2 cellular contexts compared by ENCODE assay signal in genomic region chr14:96130391-96130790, GRCh38.
TF ChIP-seq lines count a peak whose summit lies in the region.

No MANE protein-coding gene starts in this region.

TF ChIP-seq in IMR-90, 13 proteins besides CTCF, POLR2A, EP300 and RAD21:
- TF ChIP-seq BHLHE40 (IDR thresholded peaks at IDR 0.05; ENCODE audit: low read depth, low read length) (no peak), MXI1 (IDR thresholded peaks at IDR 0.05; ENCODE audit: borderline replicate concordance, low read depth, low read length) (no peak), USF2 (IDR thresholded peaks at IDR 0.05; ENCODE audit: low read depth, low read length) (no peak), SMC3 (IDR thresholded peaks at IDR 0.05; ENCODE audit: low read depth, low read length) (no peak), CEBPB (IDR thresholded peaks at IDR 0.05; ENCODE audit: low read depth, low read length) (no peak), RFX5 (IDR thresholded peaks at IDR 0.05; ENCODE audit: low read depth, low read length) (no peak), MAFK (IDR thresholded peaks at IDR 0.05; ENCODE audit: low read depth, low read length) (no peak), MAZ (IDR thresholded peaks at IDR 0.05; ENCODE audit: borderline replicate concordance, low read depth, low read length) (no peak), NFE2L2 (IDR thresholded peaks at IDR 0.05; ENCODE audit: low read depth, low read length) (no peak), FOS (IDR thresholded peaks at IDR 0.05; ENCODE audit: low read depth, low read length) (no peak), ELK1 (IDR thresholded peaks at IDR 0.05; ENCODE audit: borderline replicate concordance, low read depth, low read length) (no peak), CHD1 (IDR thresholded peaks at IDR 0.05; ENCODE audit: low read depth, low read length) (no peak)

TF ChIP-seq in SK-N-SH, 30 proteins besides CTCF, POLR2A, EP300 and RAD21:
- no peak for TF ChIP-seq POLR2AphosphoS5 (IDR thresholded peaks at IDR 0.05; ENCODE audit: low read depth, low read length)
- TF ChIP-seq TCF12 (IDR thresholded peaks at IDR 0.05) = no peak
- TF ChIP-seq TAF1 (IDR thresholded peaks at IDR 0.05; ENCODE audit: borderline replicate concordance, low read depth, low read length) = no peak
- no peak for TF ChIP-seq NFIC (IDR thresholded peaks at IDR 0.05; ENCODE audit: borderline replicate concordance)
- no peak for TF ChIP-seq YY1 (IDR thresholded peaks at IDR 0.05; ENCODE audit: low read depth)
- TF ChIP-seq FOXM1 (IDR thresholded peaks at IDR 0.05; ENCODE audit: low read depth) = no peak
- no peak for TF ChIP-seq JUND (IDR thresholded peaks at IDR 0.05)
- no peak for TF ChIP-seq GATA2 (CRISPR knock-in tag; IDR thresholded peaks at IDR 0.05)
- TF ChIP-seq USF2 (IDR thresholded peaks at IDR 0.05; ENCODE audit: borderline replicate concordance, low read depth, low read length) = no peak
- TF ChIP-seq ELF1 (IDR thresholded peaks at IDR 0.05) = no peak
- no peak for TF ChIP-seq RXRA (IDR thresholded peaks at IDR 0.05; ENCODE audit: borderline replicate concordance, low read depth)
- no peak for TF ChIP-seq NRF1 (IDR thresholded peaks at IDR 0.05; ENCODE audit: low read depth, low read length)
- TF ChIP-seq MAX (IDR thresholded peaks at IDR 0.05; ENCODE audit: low read depth) = no peak
- no peak for TF ChIP-seq MXI1 (IDR thresholded peaks at IDR 0.05; ENCODE audit: low read depth, low read length)
- no peak for TF ChIP-seq FOSL2 (IDR thresholded peaks at IDR 0.05; ENCODE audit: borderline replicate concordance, low read depth)
- no peak for TF ChIP-seq EZH2phosphoT487 (IDR thresholded peaks at IDR 0.05; ENCODE audit: borderline replicate concordance, low read depth)
- TF ChIP-seq SIN3A (IDR thresholded peaks at IDR 0.05; ENCODE audit: borderline replicate concordance, low read depth, low read length) = no peak
- no peak for TF ChIP-seq PBX3 (IDR thresholded peaks at IDR 0.05)
